ENCODE assay signal across 11 cellular contexts in the genomic region with DNA sequence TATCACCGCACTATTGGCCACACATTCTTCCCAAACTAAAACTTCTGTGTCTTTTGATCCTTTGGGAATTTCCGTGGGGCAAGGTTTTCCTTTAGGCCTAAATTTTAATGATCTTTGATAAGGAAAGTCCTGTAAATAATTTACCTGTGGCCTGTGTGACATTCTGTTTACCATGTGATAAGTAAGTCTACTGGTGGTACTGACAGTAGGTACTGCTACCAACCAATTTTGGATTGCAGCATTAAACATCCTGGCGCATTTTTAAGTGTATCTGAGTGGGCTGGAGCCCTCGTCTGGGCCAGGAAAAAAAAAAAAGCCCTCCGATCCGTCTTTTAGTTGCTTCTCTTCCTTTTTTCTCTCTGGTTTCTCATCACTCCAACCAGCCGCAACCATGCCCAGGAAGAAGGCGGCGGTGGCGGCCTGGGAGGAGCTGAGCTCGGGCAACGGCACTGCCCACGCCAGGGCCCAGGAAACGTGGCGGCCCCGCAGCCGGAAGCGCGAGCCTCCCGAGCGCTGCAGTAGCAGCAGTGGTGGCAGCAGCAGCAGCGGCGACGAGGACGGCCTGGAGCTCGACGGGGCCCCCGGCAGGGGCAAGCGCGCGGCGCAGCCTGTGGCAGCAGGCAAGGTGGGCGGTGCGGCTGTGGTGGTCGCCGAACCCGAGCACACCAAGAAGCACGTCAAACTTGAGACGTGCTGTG. TPM values are rescaled to one million over a fixed set of nuclear protein-coding genes. Genes with fewer than 3 reads are reported as not detected.
DNase-seq lines count a peak whose midpoint lies in the region; ATAC-seq and TF ChIP-seq lines count a peak whose summit lies in the region.
"Had no signal": no experiment of that assay in that cellular context is flagged by ENCODE, and none has a peak within 500 bp of the region (broad histone marks: within the 10 kb centered on the region; RNA-seq: fewer than 3 reads in every experiment).

No MANE protein-coding gene starts in this region.

- H2AFZ ChIP-seq in osteoblast (ENCODE audit: low read length), result no peak overlapping the region

- H3K36me3 Mint-ChIP-seq in activated naive CD4-positive, alpha-beta T cell treated with anti-CD3 and anti-CD28 coated beads, Interleukin-2, amount 50 U/mL, for 24 hours, result no peaks in the 10 kb centered on the region

- peaks cover 6% of the 10 kb centered on the region for H3K4me1 Mint-ChIP-seq in activated naive CD4-positive, alpha-beta T cell treated with anti-CD3 and anti-CD28 coated beads, Interleukin-2, amount 50 U/mL, for 24 hours

- no peaks in the 10 kb centered on the region for H3K36me3 ChIP-seq in osteoblast (ENCODE audit: insufficient read depth, low read length)
- H3K36me3 ChIP-seq: heart left ventricle had no signal

- H3K27ac ChIP-seq in 22Rv1 (peak overlapping the region; percentile 75), osteoblast (ENCODE audit: low read depth, low read length) (no peak overlapping the region)

- CTCF ChIA-PET in GM10248 (lab: Yijun Ruan, JAX), result interaction anchor here (0.6 to 1.0 kb wide), 3 partner anchors 30 to 514 kb away, joined by 3 to 4 read pairs (median 3); no protein-coding TSS in a partner anchor

- no peaks in the 10 kb centered on the region for H3K9me3 Mint-ChIP-seq in activated naive CD4-positive, alpha-beta T cell treated with anti-CD3 and anti-CD28 coated beads, Interleukin-2, amount 50 U/mL, for 24 hours

- no peaks in the 10 kb centered on the region for H3K4me1 ChIP-seq in osteoblast (ENCODE audit: insufficient read depth, low read length)
- H3K4me1 ChIP-seq: heart left ventricle had no signal

- H3K9me3 ChIP-seq in osteoblast (ENCODE audit: low read depth, low read length), result no peaks in the 10 kb centered on the region

- H3K4me2 ChIP-seq in osteoblast (ENCODE audit: insufficient read depth, low read length), result no peak overlapping the region

- no peaks in the 10 kb centered on the region for H3K27me3 ChIP-seq in osteoblast (ENCODE audit: insufficient read depth, low read length)
- H3K27me3 ChIP-seq: heart left ventricle had no signal

- no peak for ATAC-seq in GM18511 (IDR thresholded peaks at IDR 0.05; ENCODE audit: unreplicated experiment)

- no peaks in the 10 kb centered on the region for H3K79me2 ChIP-seq in osteoblast (ENCODE audit: insufficient read depth, low read length)

- H4K20me1 ChIP-seq in osteoblast (ENCODE audit: insufficient read depth, low read length), result no peaks in the 10 kb centered on the region

- peak in 4 of 5 experiments; percentile 11 to 69 (median 37) for DNase-seq in T-helper 2 cell
- peak; percentile 29 for DNase-seq in osteoblast (ENCODE audit: insufficient read length, low spot score, missing footprints)
- DNase-seq in NCI-H510A treated with DMSO at 0.1 percent for 48 hours (lab: John Stamatoyannopoulos, UW), result no peak
- no peak for DNase-seq in GM10248 (ENCODE audit: extremely low spot score)
- no peak for DNase-seq in midbrain (lab: John Stamatoyannopoulos, UW)
- DNase-seq: NCI-H1092 treated with DMSO at 0.1 percent for 48 hours had no signal

- peak overlapping the region; percentile 85 for H3K27ac Mint-ChIP-seq in activated naive CD4-positive, alpha-beta T cell treated with anti-CD3 and anti-CD28 coated beads, Interleukin-2, amount 50 U/mL, for 24 hours

- 0 out of 2 replicates have a peak, but pooled peaks have one; percentile 11 for TF ChIP-seq CTCF in 22Rv1 (IDR thresholded peaks at IDR 0.05)
- TF ChIP-seq CTCF in osteoblast (IDR thresholded peaks at IDR 0.05; ENCODE audit: extremely low read depth, low read depth, low read length), result no peak
- TF ChIP-seq CTCF in GM10248 (IDR thresholded peaks at IDR 0.05; ENCODE audit: control extremely low read depth, extremely low read depth, low read depth, missing control alignments), result no peak

- H3K4me3 ChIP-seq in osteoblast (ENCODE audit: insufficient read depth, low read length), result no peak overlapping the region

- POLR2A ChIA-PET in GM10248 (lab: Yijun Ruan, JAX), result interaction anchor here (0.7 kb wide), 1 partner anchor 31 kb away, joined by 6 read pairs; no protein-coding TSS in a partner anchor

- H3K4me3 Mint-ChIP-seq in activated naive CD4-positive, alpha-beta T cell treated with anti-CD3 and anti-CD28 coated beads, Interleukin-2, amount 50 U/mL, for 24 hours, result peak overlapping the region; percentile 70

- H3K27me3 Mint-ChIP-seq in activated naive CD4-positive, alpha-beta T cell treated with anti-CD3 and anti-CD28 coated beads, Interleukin-2, amount 50 U/mL, for 24 hours, result no peaks in the 10 kb centered on the region

RNA-seq across cellular contexts. Expression of a gene that starts 33.6 kb away (rescaled TPM):
- 0.36 and 0.59 TPM in 2 replicates for total RNA-seq in osteoblast

RNA-seq across cellular contexts. Expression of a gene that starts 47.9 kb away (rescaled TPM):
- not detected in 2 replicates for total RNA-seq in osteoblast
- total RNA-seq: heart left ventricle, renal cortical epithelial cell had no signal

Comparison
In these comparisons a context has a peak if more than half of its experiments do, and no peak if none do; other contexts are left out.
1. DNase-seq: peak in T-helper 2 cell (4 of 5) and osteoblast (single experiment); none in NCI-H510A treated with DMSO at 0.1 percent for 48 hours (single experiment), GM10248 (single experiment) and midbrain (single experiment).